In genomic region chr2:168613510-168613909, GRCh38 we compare ENCODE assay signal across 13 cellular contexts.
"Had no signal": no experiment of that assay in that cellular context is flagged by ENCODE, and none has a peak within 500 bp of the region (broad histone marks: within the 10 kb centered on the region; RNA-seq: fewer than 3 reads in every experiment).

No MANE protein-coding gene starts in this region.

- ATAC-seq: activated CD4-positive, CD25-positive, alpha-beta regulatory T cell treated with anti-CD3 and anti-CD28 coated beads, Interleukin-2, amount 50 U/mL, for 24 hours; natural killer cell; stimulated activated effector memory CD8-positive, alpha-beta T cell treated with anti-CD3 and anti-CD28 coated beads, Interleukin-12 subunit alpha, Interleukin-12 subunit beta, amount 100 ng/mL, for 72 hours; T-cell had no signal

- DNase-seq: activated naive CD4-positive, alpha-beta T cell treated with Interleukin-2 at 50 U/mL for 16 hours; anterior cingulate cortex; brain microvascular endothelial cell; dorsolateral prefrontal cortex; endodermal cell; head of caudate nucleus; natural killer cell; T-cell; T1000 had no signal

- H3K4me3 ChIP-seq: dorsolateral prefrontal cortex, esophagus muscularis mucosa, thoracic aorta had no signal
